In the genomic region with DNA sequence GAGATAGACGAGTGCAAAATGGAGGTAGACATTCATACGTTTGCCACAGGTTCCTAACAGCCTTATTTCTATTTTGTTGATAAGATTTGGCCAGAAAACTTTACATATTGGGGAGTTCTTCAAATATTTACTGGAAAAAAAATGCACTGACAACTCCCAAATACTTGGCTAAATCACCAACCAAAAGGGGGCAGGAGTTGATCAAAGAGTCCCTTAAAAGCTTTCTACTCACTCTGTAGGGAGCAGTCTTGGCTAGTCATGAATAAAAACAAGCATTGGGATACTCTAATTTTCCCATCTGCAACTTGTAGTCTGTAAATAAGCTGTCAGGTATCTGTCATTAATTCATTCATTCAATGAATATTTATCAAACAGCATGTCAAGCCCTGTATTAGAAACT, we compare ENCODE assay signal across 17 cellular contexts. TPM values are rescaled to one million over a fixed set of nuclear protein-coding genes. Genes with fewer than 3 reads are reported as not detected.
A peak's percentile ranks its signal among the peaks of the same experiment; 100 is the strongest.
DNase-seq lines count a peak whose midpoint lies in the region; ATAC-seq, FAIRE-seq and TF ChIP-seq lines count a peak whose summit lies in the region.
"Had no signal": no experiment of that assay in that cellular context is flagged by ENCODE, and none has a peak within 500 bp of the region (broad histone marks: within the 10 kb centered on the region; RNA-seq: fewer than 3 reads in every experiment).

No MANE protein-coding gene starts in this region.

- no peak for FAIRE-seq in GM12878 (lab: Jason Lieb, UNC)

- RAD21 ChIA-PET in GM12878 (lab: Charles Lee; ENCODE audit: unreplicated experiment): interaction anchor here (1.0 to 2.0 kb wide), 8 partner anchors 16 to 307 kb away, joined by 3 to 7 read pairs (median 4); no protein-coding TSS in a partner anchor

- BruUV-seq in GM12878 (replicated peaks; lab: Mats Ljungman, UMichigan): no TSS peak

- CTCF ChIA-PET in GM12878 (lab: Yijun Ruan, JAX): interaction anchor here (0.8 to 6.3 kb wide), 8 partner anchors 17 to 306 kb away, joined by 3 to 41 read pairs (median 3); partner anchors contain the start of gene TENT5A

- WGBS in GM12878 (ENCODE audit: insufficient coverage, insufficient replicate concordance, low lambda C conversion rate, missing lambda C conversion rate): 0% methylated on average over 2 of the region's 2 CpGs

- DNase-seq in ACHN (peak; percentile 26), GM12878 (ENCODE audit: low read depth, low spot score) (no peak), kidney epithelial cell (ENCODE audit: low read depth) (no peak), ureter (ENCODE audit: low spot score) (no peak), GM03348 (ENCODE audit: low spot score) (no peak)
- DNase-seq in activated T-cell treated with anti-CD3 and anti-CD28 coated beads, Interleukin-2, amount 50 U/mL, for 48 hours: no peak
- DNase-seq: activated CD4-positive, alpha-beta T cell treated with anti-CD3 and anti-CD28 coated beads for 1 hour; activated gamma-delta T cell; aorta; Caco-2; IMR-90; stimulated activated CD4-positive, alpha-beta T cell treated with anti-CD3 and anti-CD28 coated beads, Interleukin-4, amount 100 ng/mL, for 1 hour; stimulated activated CD8-positive, alpha-beta memory T cell treated with anti-CD3 and anti-CD28 coated beads, Interleukin-4, amount 100 ng/mL, for 48 hours had no signal

- H2AFZ ChIP-seq in GM12878 (ENCODE audit: control insufficient read depth, low read depth, low read length): no peak overlapping the region

- SMC1A ChIA-PET in GM12878 (lab: Charles Lee; ENCODE audit: uncharacterized antibody, unreplicated experiment): interaction anchor here (0.7 to 5.8 kb wide), 14 partner anchors 11 to 306 kb away, joined by 3 to 39 read pairs (median 3); no protein-coding TSS in a partner anchor

- ATAC-seq in GM12878: no peak
- ATAC-seq in GM21367 (IDR thresholded peaks at IDR 0.05; ENCODE audit: unreplicated experiment): no peak

- no peak overlapping the region for H3K9ac ChIP-seq in GM12878 (ENCODE audit: control insufficient read depth, insufficient read depth, low read length)

- intact Hi-C loops in GM12878 (cut with micrococcal nuclease; ENCODE audit: unreplicated experiment): no loop called here

- H3K4me3 ChIP-seq in GM12878 (no peak overlapping the region), kidney epithelial cell (ENCODE audit: low read depth, low read length) (no peak overlapping the region)
- H3K4me3 ChIP-seq: coronary artery, esophagus muscularis mucosa had no signal

- TF ChIP-seq EP300 in Ishikawa (IDR thresholded peaks at IDR 0.05; ENCODE audit: borderline replicate concordance) (no peak), GM12878 (IDR thresholded peaks at IDR 0.05; ENCODE audit: borderline replicate concordance in 1 of 2, control insufficient read depth in 1 of 2, low read depth in 2 of 2, low read length in 2 of 2) (no peak)

- no peaks in the 10 kb centered on the region for H3K4me1 ChIP-seq in GM12878 (ENCODE audit: control insufficient read depth, insufficient read depth, low read length)
- H3K4me1 ChIP-seq: Caco-2, esophagus muscularis mucosa had no signal

- H3K9me3 ChIP-seq in GM12878 (replicated peaks; ENCODE audit: control insufficient read depth, insufficient read depth, low read length): no peaks in the 10 kb centered on the region; the same call in 2 of the 3 replicates
- H3K9me3 ChIP-seq: esophagus muscularis mucosa had no signal

- H3K27me3 ChIP-seq in GM12878 (replicated peaks in 1 of 2; ENCODE audit: control insufficient read depth in 2 of 2, insufficient read depth in 2 of 2, low read length in 1 of 2): no peaks in the 10 kb centered on the region
- no peaks in the 10 kb centered on the region for H3K27me3 ChIP-seq in kidney epithelial cell (ENCODE audit: control insufficient read depth, insufficient read depth, low read length)
- H3K27me3 ChIP-seq: esophagus muscularis mucosa had no signal

- no peaks in the 10 kb centered on the region for H4K20me1 ChIP-seq in GM12878 (ENCODE audit: control insufficient read depth, insufficient read depth)

- no peaks in the 10 kb centered on the region for H3K36me3 ChIP-seq in GM12878 (ENCODE audit: control insufficient read depth in 2 of 2, insufficient read depth in 2 of 2, low read length in 1 of 2)
- H3K36me3 ChIP-seq in kidney epithelial cell (ENCODE audit: control insufficient read depth, insufficient read depth, low read length): no peaks in the 10 kb centered on the region
- H3K36me3 ChIP-seq: esophagus muscularis mucosa had no signal

- POLR2A ChIA-PET in GM12878 (lab: Charles Lee): no interaction called here

- in situ Hi-C loops in ACHN (cut with HindIII; ENCODE audit: low pct_ligation_motif_present, low pct_unique_long_range_greater_than_20kb, low sequenced_read_pairs) (no loop called here), GM12878 (cut with MboI) (no loop called here)

- no peak overlapping the region for H3K27ac ChIP-seq in GM12878 (ENCODE audit: control insufficient read depth, insufficient read depth)
- H3K27ac ChIP-seq: coronary artery, esophagus muscularis mucosa had no signal

- TF ChIP-seq RAD21 in Ishikawa (IDR thresholded peaks at IDR 0.05; ENCODE audit: low read depth) (peak; percentile 11; the same call in 1 of the 2 replicates), GM12878 (IDR thresholded peaks at IDR 0.05; ENCODE audit: insufficient read depth, low read depth, low read length) (peak; percentile 36; the same call in 1 of the 2 replicates)

- H3K4me2 ChIP-seq in GM12878 (ENCODE audit: control insufficient read depth, insufficient read depth): no peak overlapping the region

- no peaks in the 10 kb centered on the region for H3K79me2 ChIP-seq in GM12878 (ENCODE audit: control insufficient read depth, insufficient read depth, low read length)

- TF ChIP-seq CTCF in GM12878 (IDR thresholded peaks at IDR 0.05 in 2 of 3, conservative IDR thresholded peaks at IDR 0.05 in 1 of 3; ENCODE audit: control insufficient read depth in 2 of 3, extremely low read depth in 1 of 3, insufficient read depth in 1 of 3, low read depth in 3 of 3, low read length in 3 of 3): peak in 1 of 3 experiments; percentile 32; a peak in 1 of 6 replicates
- peak; percentile 16 for TF ChIP-seq CTCF in kidney epithelial cell (IDR thresholded peaks at IDR 0.05; ENCODE audit: insufficient read depth, low read length, poor library complexity, severe bottlenecking)

- no peak for TF ChIP-seq POLR2A in GM12878 (IDR thresholded peaks at IDR 0.05; ENCODE audit: low read depth, low read length)

TF ChIP-seq in Ishikawa, 13 proteins besides CTCF, POLR2A, EP300 and RAD21 (continues in another document):
- TF ChIP-seq TCF12 (IDR thresholded peaks at IDR 0.05; ENCODE audit: low read depth) (no peak), CEBPB (IDR thresholded peaks at IDR 0.05) (no peak), FOXM1 (IDR thresholded peaks at IDR 0.05; ENCODE audit: borderline replicate concordance, low read depth) (no peak), NFIC (IDR thresholded peaks at IDR 0.05) (no peak), YY1 (IDR thresholded peaks at IDR 0.05; ENCODE audit: low read depth) (no peak)

TF ChIP-seq in GM12878, 131 proteins besides CTCF, POLR2A, EP300 and RAD21:
- TF ChIP-seq, protein P1, sequence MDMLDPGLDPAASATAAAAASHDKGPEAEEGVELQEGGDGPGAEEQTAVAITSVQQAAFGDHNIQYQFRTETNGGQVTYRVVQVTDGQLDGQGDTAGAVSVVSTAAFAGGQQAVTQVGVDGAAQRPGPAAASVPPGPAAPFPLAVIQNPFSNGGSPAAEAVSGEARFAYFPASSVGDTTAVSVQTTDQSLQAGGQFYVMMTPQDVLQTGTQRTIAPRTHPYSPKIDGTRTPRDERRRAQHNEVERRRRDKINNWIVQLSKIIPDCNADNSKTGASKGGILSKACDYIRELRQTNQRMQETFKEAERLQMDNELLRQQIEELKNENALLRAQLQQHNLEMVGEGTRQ (IDR thresholded peaks at IDR 0.05; ENCODE audit: borderline replicate concordance, low read depth, low read length): no peak

RNA-seq across cellular contexts. Expression of gene TENT5A, which starts 18.4 kb away (rescaled TPM):
- total RNA-seq in GM12878 (2013; cell fraction: nucleolus; rRNA removed): 1.1 and 1.9 TPM in 2 replicates
- total RNA-seq in GM12878 (2014; rRNA removed): 0.51 and 0.54 TPM in 2 replicates
- 0.49 and 0.60 TPM in 2 replicates for total RNA-seq in GM12878 (2014; rRNA removed; fragmentation: Illumina TruSeq; extraction: Trizol)
- 0.41 and 0.48 TPM in 2 replicates for total RNA-seq in GM12878 (2021)
- polyA plus RNA-seq in GM12878 (2011; ENCODE audit: low read depth): 0.39 TPM
- 9.6 and 12.2 TPM in 2 replicates for polyA plus RNA-seq in GM12878 (2011; rRNA removed)
- 4.1 and 5.5 TPM in 2 replicates for polyA plus RNA-seq in GM12878 (2011; cell fraction: cytosol; rRNA removed)
- polyA plus RNA-seq in GM12878 (2011; cell fraction: nucleus; rRNA removed): 9.5 and 10.9 TPM in 2 replicates
- polyA plus RNA-seq in GM12878 (2012): 0.58 and 1.0 TPM in 2 replicates
- polyA plus RNA-seq in GM12878 (2014; fragmentation: Illumina TruSeq; extraction: Trizol): 0.57 and 1.3 TPM in 2 replicates
- polyA plus RNA-seq in GM12878 (2014; fragmentation: Nextera tagmentation; extraction: Ambion mirVana): under 1 TPM; 0.40 to 0.53 TPM
- polyA plus RNA-seq in GM12878 (2014; rRNA removed): 0.27 and 0.63 TPM in 2 replicates
- polyA plus RNA-seq in GM12878 (2016; fragmentation: Nextera tagmentation; extraction: Ambion mirVana): under 1 TPM; 0.25 to 0.47 TPM
- 7.7 and 8.0 TPM in 2 replicates for polyA minus RNA-seq in GM12878 (2011; rRNA and poly(A)+ RNA removed)
- 4.1 and 8.2 TPM in 2 replicates for polyA minus RNA-seq in GM12878 (2011; cell fraction: cytosol; rRNA and poly(A)+ RNA removed)
- 7.5 and 8.5 TPM in 2 replicates for polyA minus RNA-seq in GM12878 (2011; cell fraction: nucleus; rRNA and poly(A)+ RNA removed)
- total RNA-seq in kidney epithelial cell: 4.3 and 4.6 TPM in 2 replicates
- 21.6 TPM for total RNA-seq in ureter
